Comparison of ENCODE assay signal across 1 cellular context in genomic region chr11:61787928-61788491, GRCh38.
TF ChIP-seq lines count a peak whose summit lies in the region.

No MANE protein-coding gene starts in this region.

TF ChIP-seq in WTC11, 78 proteins besides CTCF, POLR2A, EP300 and RAD21:
- TF ChIP-seq, protein P1, sequence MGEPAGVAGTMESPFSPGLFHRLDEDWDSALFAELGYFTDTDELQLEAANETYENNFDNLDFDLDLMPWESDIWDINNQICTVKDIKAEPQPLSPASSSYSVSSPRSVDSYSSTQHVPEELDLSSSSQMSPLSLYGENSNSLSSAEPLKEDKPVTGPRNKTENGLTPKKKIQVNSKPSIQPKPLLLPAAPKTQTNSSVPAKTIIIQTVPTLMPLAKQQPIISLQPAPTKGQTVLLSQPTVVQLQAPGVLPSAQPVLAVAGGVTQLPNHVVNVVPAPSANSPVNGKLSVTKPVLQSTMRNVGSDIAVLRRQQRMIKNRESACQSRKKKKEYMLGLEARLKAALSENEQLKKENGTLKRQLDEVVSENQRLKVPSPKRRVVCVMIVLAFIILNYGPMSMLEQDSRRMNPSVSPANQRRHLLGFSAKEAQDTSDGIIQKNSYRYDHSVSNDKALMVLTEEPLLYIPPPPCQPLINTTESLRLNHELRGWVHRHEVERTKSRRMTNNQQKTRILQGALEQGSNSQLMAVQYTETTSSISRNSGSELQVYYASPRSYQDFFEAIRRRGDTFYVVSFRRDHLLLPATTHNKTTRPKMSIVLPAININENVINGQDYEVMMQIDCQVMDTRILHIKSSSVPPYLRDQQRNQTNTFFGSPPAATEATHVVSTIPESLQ (CRISPR knock-in tag; IDR thresholded peaks at IDR 0.05): no peak
- TF ChIP-seq ATF2 (CRISPR knock-in tag; IDR thresholded peaks at IDR 0.05; ENCODE audit: borderline replicate concordance, low read depth) (no peak), TEAD1 (CRISPR knock-in tag; IDR thresholded peaks at IDR 0.05) (no peak), ESRRA (CRISPR knock-in tag; IDR thresholded peaks at IDR 0.05; ENCODE audit: borderline replicate concordance) (no peak), SP1 (CRISPR knock-in tag; conservative IDR thresholded peaks at IDR 0.05) (no peak)
- TF ChIP-seq, protein P2, sequence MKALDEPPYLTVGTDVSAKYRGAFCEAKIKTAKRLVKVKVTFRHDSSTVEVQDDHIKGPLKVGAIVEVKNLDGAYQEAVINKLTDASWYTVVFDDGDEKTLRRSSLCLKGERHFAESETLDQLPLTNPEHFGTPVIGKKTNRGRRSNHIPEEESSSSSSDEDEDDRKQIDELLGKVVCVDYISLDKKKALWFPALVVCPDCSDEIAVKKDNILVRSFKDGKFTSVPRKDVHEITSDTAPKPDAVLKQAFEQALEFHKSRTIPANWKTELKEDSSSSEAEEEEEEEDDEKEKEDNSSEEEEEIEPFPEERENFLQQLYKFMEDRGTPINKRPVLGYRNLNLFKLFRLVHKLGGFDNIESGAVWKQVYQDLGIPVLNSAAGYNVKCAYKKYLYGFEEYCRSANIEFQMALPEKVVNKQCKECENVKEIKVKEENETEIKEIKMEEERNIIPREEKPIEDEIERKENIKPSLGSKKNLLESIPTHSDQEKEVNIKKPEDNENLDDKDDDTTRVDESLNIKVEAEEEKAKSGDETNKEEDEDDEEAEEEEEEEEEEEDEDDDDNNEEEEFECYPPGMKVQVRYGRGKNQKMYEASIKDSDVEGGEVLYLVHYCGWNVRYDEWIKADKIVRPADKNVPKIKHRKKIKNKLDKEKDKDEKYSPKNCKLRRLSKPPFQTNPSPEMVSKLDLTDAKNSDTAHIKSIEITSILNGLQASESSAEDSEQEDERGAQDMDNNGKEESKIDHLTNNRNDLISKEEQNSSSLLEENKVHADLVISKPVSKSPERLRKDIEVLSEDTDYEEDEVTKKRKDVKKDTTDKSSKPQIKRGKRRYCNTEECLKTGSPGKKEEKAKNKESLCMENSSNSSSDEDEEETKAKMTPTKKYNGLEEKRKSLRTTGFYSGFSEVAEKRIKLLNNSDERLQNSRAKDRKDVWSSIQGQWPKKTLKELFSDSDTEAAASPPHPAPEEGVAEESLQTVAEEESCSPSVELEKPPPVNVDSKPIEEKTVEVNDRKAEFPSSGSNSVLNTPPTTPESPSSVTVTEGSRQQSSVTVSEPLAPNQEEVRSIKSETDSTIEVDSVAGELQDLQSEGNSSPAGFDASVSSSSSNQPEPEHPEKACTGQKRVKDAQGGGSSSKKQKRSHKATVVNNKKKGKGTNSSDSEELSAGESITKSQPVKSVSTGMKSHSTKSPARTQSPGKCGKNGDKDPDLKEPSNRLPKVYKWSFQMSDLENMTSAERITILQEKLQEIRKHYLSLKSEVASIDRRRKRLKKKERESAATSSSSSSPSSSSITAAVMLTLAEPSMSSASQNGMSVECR (CRISPR knock-in tag; IDR thresholded peaks at IDR 0.05; ENCODE audit: borderline replicate concordance): no peak
